In genomic region chr15:75358771-75359536, GRCh38 we compare ENCODE assay signal across 2 cellular contexts.
TF ChIP-seq lines count a peak whose summit lies in the region.

No MANE protein-coding gene starts in this region.

TF ChIP-seq in HepG2, 621 proteins besides CTCF, POLR2A, EP300 and RAD21:
- TF ChIP-seq MIER2 (CRISPR knock-in tag; IDR thresholded peaks at IDR 0.05) (no peak), IRF1 (CRISPR knock-in tag; IDR thresholded peaks at IDR 0.05; ENCODE audit: low read depth) (no peak), TGIF2 (CRISPR knock-in tag; IDR thresholded peaks at IDR 0.05) (no peak), KDM1A (CRISPR knock-in tag; IDR thresholded peaks at IDR 0.05) (no peak), AGO2 (optimal IDR thresholded peaks at IDR 0.05; ENCODE audit: low read depth, low read length) (peak; percentile 21)

TF ChIP-seq in endothelial cell of umbilical vein, 7 proteins besides CTCF, POLR2A, EP300 and RAD21:
- TF ChIP-seq GATA2 (IDR thresholded peaks at IDR 0.05; ENCODE audit: insufficient read depth, insufficient read length, low read depth, low read length), result no peak
- TF ChIP-seq MYC (IDR thresholded peaks at IDR 0.05; ENCODE audit: low read depth, low read length), result no peak
- no peak for TF ChIP-seq FOS (IDR thresholded peaks at IDR 0.05; ENCODE audit: borderline replicate concordance, insufficient read depth, low read length)
- no peak for TF ChIP-seq EZH2 (IDR thresholded peaks at IDR 0.05; ENCODE audit: borderline replicate concordance, low read depth, low read length, severe bottlenecking)
- no peak for TF ChIP-seq POLR2AphosphoS5 (IDR thresholded peaks at IDR 0.05; ENCODE audit: insufficient read depth, low read depth, low read length)
